Comparison of ENCODE assay signal across 12 cellular contexts in genomic region chr11:134008593-134008992, GRCh38. TPM values are rescaled to one million over a fixed set of nuclear protein-coding genes. Genes with fewer than 3 reads are reported as not detected.
DNase-seq lines count a peak whose midpoint lies in the region; ATAC-seq and TF ChIP-seq lines count a peak whose summit lies in the region.
"Had no signal": no experiment of that assay in that cellular context is flagged by ENCODE, and none has a peak within 500 bp of the region (broad histone marks: within the 10 kb centered on the region; RNA-seq: fewer than 3 reads in every experiment).

No MANE protein-coding gene starts in this region.

- H3K79me2 ChIP-seq in Karpas-422 (ENCODE audit: low read length), result no peaks in the 10 kb centered on the region
- H3K79me2 ChIP-seq in smooth muscle cell (ENCODE audit: low read depth), result no peaks in the 10 kb centered on the region

- H3K9me2 ChIP-seq in Karpas-422 (replicated peaks; ENCODE audit: insufficient read depth, low read length), result no peaks in the 10 kb centered on the region

- no peak overlapping the region for H3K27ac Mint-ChIP-seq in natural killer cell treated with Interleukin-12 subunit alpha and Interleukin-12 subunit beta and Interleukin-15 and Interleukin-18, amount 100 ng/mL, for 72 hours

- H3K4me3 ChIP-seq in Karpas-422 (ENCODE audit: low read length) (peak overlapping the region; percentile 52), smooth muscle cell (no peak overlapping the region), thyroid gland (replicated peaks in 1 of 3) (no peak overlapping the region)

- H3K9me3 Mint-ChIP-seq in natural killer cell treated with Interleukin-12 subunit alpha and Interleukin-12 subunit beta and Interleukin-15 and Interleukin-18, amount 100 ng/mL, for 72 hours, result no peaks in the 10 kb centered on the region

- H3K27me3 ChIP-seq in Karpas-422 (ENCODE audit: low read length) (no peaks in the 10 kb centered on the region), smooth muscle cell (ENCODE audit: low read depth) (peaks cover 15% of the 10 kb centered on the region), thyroid gland (no peaks in the 10 kb centered on the region)

- peak; percentile 73 for ATAC-seq in GM21447 (IDR thresholded peaks at IDR 0.05; ENCODE audit: unreplicated experiment)
- peak; percentile 67 for ATAC-seq in left ventricle myocardium superior
- ATAC-seq in GM21786 (IDR thresholded peaks at IDR 0.05; ENCODE audit: unreplicated experiment), result no peak
- ATAC-seq in natural killer cell treated with Interleukin-12 subunit alpha and Interleukin-12 subunit beta and Interleukin-15 and Interleukin-18, amount 100 ng/mL, for 72 hours, result no peak

- H3K36me3 ChIP-seq in Karpas-422 (ENCODE audit: insufficient read depth, low read length) (no peaks in the 10 kb centered on the region), smooth muscle cell (ENCODE audit: low read depth) (no peaks in the 10 kb centered on the region), thyroid gland (no peaks in the 10 kb centered on the region)

- no peaks in the 10 kb centered on the region for H3K9me3 ChIP-seq in Karpas-422 (ENCODE audit: low read length)
- no peaks in the 10 kb centered on the region for H3K9me3 ChIP-seq in smooth muscle cell (replicated peaks; ENCODE audit: low read depth)
- no peaks in the 10 kb centered on the region for H3K9me3 ChIP-seq in thyroid gland

- H3K27ac ChIP-seq in Karpas-422 (ENCODE audit: low read length) (peak overlapping the region; percentile 99), smooth muscle cell (ENCODE audit: low read depth) (no peak overlapping the region), thyroid gland (no peak overlapping the region)

- 42% methylated on average over 4 of the region's 4 CpGs for WGBS in smooth muscle cell (ENCODE audit: low lambda C conversion rate)
- 35 to 44% methylated on average over 4 of the region's 4 CpGs for WGBS in thyroid gland, 2 donors

- no peak overlapping the region for H3K4me3 Mint-ChIP-seq in natural killer cell treated with Interleukin-12 subunit alpha and Interleukin-12 subunit beta and Interleukin-15 and Interleukin-18, amount 100 ng/mL, for 72 hours

- intact Hi-C loops in left ventricle myocardium superior (cut with micrococcal nuclease) (no loop called here), thyroid gland (cut with DNase I) (no loop called here)

- no peaks in the 10 kb centered on the region for H3K4me1 Mint-ChIP-seq in natural killer cell treated with Interleukin-12 subunit alpha and Interleukin-12 subunit beta and Interleukin-15 and Interleukin-18, amount 100 ng/mL, for 72 hours (ENCODE audit: low read depth in 2 of 2)

- H3K4me2 ChIP-seq in Karpas-422 (ENCODE audit: low read depth, low read length, poor library complexity, severe bottlenecking), result peak overlapping the region; percentile 74
- H3K4me2 ChIP-seq in smooth muscle cell, result no peak overlapping the region

- H2AFZ ChIP-seq in Karpas-422 (ENCODE audit: low read length) (no peak overlapping the region), smooth muscle cell (ENCODE audit: low read depth) (no peak overlapping the region)

- H3K4me1 ChIP-seq in Karpas-422 (ENCODE audit: low read length) (peaks cover 89% of the 10 kb centered on the region), smooth muscle cell (ENCODE audit: low read depth) (no peaks in the 10 kb centered on the region), thyroid gland (no peaks in the 10 kb centered on the region)

- H3K36me3 Mint-ChIP-seq in natural killer cell treated with Interleukin-12 subunit alpha and Interleukin-12 subunit beta and Interleukin-15 and Interleukin-18, amount 100 ng/mL, for 72 hours, result no peaks in the 10 kb centered on the region

- H3F3A ChIP-seq in smooth muscle cell (ENCODE audit: low read depth), result no peaks in the 10 kb centered on the region

- no peaks in the 10 kb centered on the region for H4K20me1 ChIP-seq in Karpas-422 (ENCODE audit: insufficient read depth, low read depth, low read length)
- H4K20me1 ChIP-seq in smooth muscle cell (ENCODE audit: low read depth), result no peaks in the 10 kb centered on the region

- peaks cover 19 to 30% of the 10 kb centered on the region in 2 donors for H3K27me3 Mint-ChIP-seq in natural killer cell treated with Interleukin-12 subunit alpha and Interleukin-12 subunit beta and Interleukin-15 and Interleukin-18, amount 100 ng/mL, for 72 hours

- TF ChIP-seq CTCF in smooth muscle cell (IDR thresholded peaks at IDR 0.05; ENCODE audit: borderline replicate concordance, insufficient read depth, poor library complexity, severe bottlenecking) (no peak), thyroid gland (IDR thresholded peaks at IDR 0.05) (no peak)

- peak; percentile 63 for DNase-seq in DMS53 (lab: John Stamatoyannopoulos, UW)
- DNase-seq in Karpas-422, result peak; percentile 95
- no peak for DNase-seq in left ventricle myocardium superior
- no peak for DNase-seq in smooth muscle cell (lab: John Stamatoyannopoulos, UW; ENCODE audit: unreplicated experiment)
- DNase-seq in thyroid gland, result no peak
- no peak for DNase-seq in natural killer cell treated with Interleukin-12 subunit alpha and Interleukin-12 subunit beta and Interleukin-15 and Interleukin-18, amount 100 ng/mL, for 72 hours (ENCODE audit: low spot score)
- DNase-seq: cortex of kidney; NCI-H510A treated with DMSO at 0.1 percent for 48 hours; stimulated activated CD4-positive, alpha-beta T cell treated with anti-CD3 and anti-CD28 coated beads, Interleukin-2, amount 100 ng/mL, for 48 hours; stimulated activated naive CD4-positive, alpha-beta T cell had no signal

- H3K9ac ChIP-seq in Karpas-422 (ENCODE audit: low read length), result peak overlapping the region; percentile 85
- H3K9ac ChIP-seq in smooth muscle cell (ENCODE audit: low read depth), result no peak overlapping the region

- TF ChIP-seq POLR2A in thyroid gland (IDR thresholded peaks at IDR 0.05), result no peak

RNA-seq across cellular contexts. Expression of gene IGSF9B, which starts 51.8 kb away (rescaled TPM):
- total RNA-seq in Karpas-422 (2014; rRNA removed; shearing (Covaris generic); ENCODE audit: low replicate concordance), result 3.5 and 5.6 TPM in 2 replicates
- total RNA-seq in left ventricle myocardium superior (34.5 TPM), smooth muscle cell (1.7 and 3.0 TPM in 2 replicates), thyroid gland (10 to 100 TPM in 3 of 4 donors, 1 to 10 TPM in 1; 9.7 to 36.5 (median 13.8) TPM)
- 0.82 and 1.8 TPM in 2 replicates for polyA plus RNA-seq in smooth muscle cell
- 1 to 10 TPM; 1.8 to 9.1 TPM for total RNA-seq in natural killer cell treated with Interleukin-12 subunit alpha and Interleukin-12 subunit beta and Interleukin-15 and Interleukin-18, amount 100 ng/mL, for 72 hours

Comparison
In these comparisons a context has a peak if more than half of its experiments do, and no peak if none do; other contexts are left out.
1. DNase-seq: peak in DMS53 (single experiment) and Karpas-422 (single experiment); none in left ventricle myocardium superior (single experiment), smooth muscle cell (single experiment), thyroid gland (0 of 2) and natural killer cell treated with Interleukin-12 subunit alpha and Interleukin-12 subunit beta and Interleukin-15 and Interleukin-18, amount 100 ng/mL, for 72 hours (single experiment).
2. ATAC-seq: peak in GM21447 (single experiment) and left ventricle myocardium superior (single experiment); none in GM21786 (single experiment) and natural killer cell treated with Interleukin-12 subunit alpha and Interleukin-12 subunit beta and Interleukin-15 and Interleukin-18, amount 100 ng/mL, for 72 hours (0 of 2).